7 cellular contexts compared by ENCODE assay signal in genomic region chr1:155232001-155232978, GRCh38. TPM values are rescaled to one million over a fixed set of nuclear protein-coding genes. Genes with fewer than 3 reads are reported as not detected.
DNase-seq lines count a peak whose midpoint lies in the region; TF ChIP-seq lines count a peak whose summit lies in the region.
"Not testable (repeated sequence)": the region's sequence is repeated elsewhere in the genome, so short reads cannot be mapped to it uniquely, and the experiment has no call there.

No MANE protein-coding gene starts in this region.

- not testable (repeated sequence) for H3K79me1 ChIP-seq in mesendoderm (ENCODE audit: low read length)

- not testable (repeated sequence) for H2BK15ac ChIP-seq in mesendoderm (replicated peaks; ENCODE audit: low read depth)

- not testable (repeated sequence) for H3K9ac ChIP-seq in mesendoderm (ENCODE audit: low read length)

- not testable (repeated sequence) for H4K5ac ChIP-seq in mesendoderm (ENCODE audit: low read length)

- not testable (repeated sequence) for H3K23ac ChIP-seq in mesendoderm (ENCODE audit: low read length)

- H3K4ac ChIP-seq in mesendoderm (ENCODE audit: low read depth, low read length) = not testable (repeated sequence)

- H3K79me2 ChIP-seq in mesendoderm (ENCODE audit: control insufficient read depth, insufficient read depth, low read length) = not testable (repeated sequence)

- H3K4me1 Mint-ChIP-seq in HFFc6 (ENCODE audit: low read depth) = peaks cover 28% of the 10 kb centered on the region
- not testable (repeated sequence) for H3K4me1 Mint-ChIP-seq in glutamatergic neuron (ENCODE audit: low read depth, unreplicated experiment)

- H3K4me3 ChIP-seq in coronary artery; mesendoderm (ENCODE audit: low read length): not testable (repeated sequence)

- H3K56ac ChIP-seq in mesendoderm (ENCODE audit: low read length) = not testable (repeated sequence)

- H3K27me3 Mint-ChIP-seq in HFFc6 (ENCODE audit: insufficient read depth) = not testable (repeated sequence)
- peaks cover 13% of the 10 kb centered on the region for H3K27me3 Mint-ChIP-seq in glutamatergic neuron (ENCODE audit: unreplicated experiment)

- peak overlapping the region; percentile 21 to 84 for H3K27ac ChIP-seq in coronary artery
- not testable (repeated sequence) for H3K27ac ChIP-seq in mesendoderm (ENCODE audit: low read depth, low read length)

- not testable (repeated sequence) for H2AK5ac ChIP-seq in mesendoderm (ENCODE audit: low read length)

- not testable (repeated sequence) for H3K18ac ChIP-seq in mesendoderm (ENCODE audit: low read length)

- H3K36me3 Mint-ChIP-seq in HFFc6 (ENCODE audit: low read depth); glutamatergic neuron (ENCODE audit: unreplicated experiment): not testable (repeated sequence)

- H3K27me3 ChIP-seq in mesendoderm (ENCODE audit: insufficient read depth, low read length, poor library complexity) = not testable (repeated sequence)

- H3K9me3 Mint-ChIP-seq in HFFc6; glutamatergic neuron (ENCODE audit: unreplicated experiment): not testable (repeated sequence)

- H3K4me1 ChIP-seq in mesendoderm (ENCODE audit: control insufficient read depth, low read depth, low read length) = not testable (repeated sequence)

- H3K36me3 ChIP-seq in mesendoderm (ENCODE audit: control insufficient read depth, insufficient read depth, low read length) = not testable (repeated sequence)

- H3K4me3 Mint-ChIP-seq in HFFc6; glutamatergic neuron (ENCODE audit: unreplicated experiment): not testable (repeated sequence)

- H2BK120ac ChIP-seq in mesendoderm (ENCODE audit: low read depth, low read length) = not testable (repeated sequence)

- H3K27ac Mint-ChIP-seq in HFFc6 (peak overlapping the region; percentile 21), glutamatergic neuron (ENCODE audit: unreplicated experiment) (peak overlapping the region; percentile 8)

- no CpG with 5 or more reads among the region's 13 CpGs for WGBS in mesendoderm (ENCODE audit: extremely low coverage, insufficient coverage, low lambda C conversion rate)

- H3K4me2 ChIP-seq in mesendoderm (ENCODE audit: low read length) = not testable (repeated sequence)

- TF ChIP-seq CTCF in HFFc6 (IDR thresholded peaks at IDR 0.05); coronary artery (IDR thresholded peaks at IDR 0.05); glutamatergic neuron (IDR thresholded peaks at IDR 0.05; ENCODE audit: partially characterized antibody, unreplicated experiment): not testable (repeated sequence)

- H2BK5ac ChIP-seq in mesendoderm (ENCODE audit: low read length) = not testable (repeated sequence)

- H4K8ac ChIP-seq in mesendoderm (ENCODE audit: low read depth, low read length) = not testable (repeated sequence)

- DNase-seq in HFFc6; coronary artery (ENCODE audit: low spot score); glutamatergic neuron: not testable (repeated sequence)
- DNase-seq in amygdala (lab: John Stamatoyannopoulos, UW) (peak in 29 of 56 donors; percentile 3 to 67 (median 27)), mesendoderm (peak; percentile 22), pons (ENCODE audit: low spot score) (peak; percentile 53), stromal cell of bone marrow (ENCODE audit: low read depth) (peak; percentile 54)

RNA-seq across cellular contexts. Expression of gene ENTREP3, which starts 23.0 kb away (rescaled TPM):
- total RNA-seq in HFFc6 (2021; fragmentation: NEBNext Ultra II Directional; extraction: Animal tissue kit (Norgen Biotek cat#: 25700)) = 10 to 100 TPM; 53.6 to 81.3 (median 58.8) TPM
- total RNA-seq in glutamatergic neuron (ENCODE audit: unreplicated experiment) = 51.2 TPM
- polyA plus RNA-seq in mesendoderm (2013, experiment 1 of 2) = 28.0 TPM
- polyA plus RNA-seq in mesendoderm (2013, experiment 2 of 2) = 27.0 TPM

RNA-seq across cellular contexts. Expression of gene MTX1, which starts 23.8 kb away (rescaled TPM):
- total RNA-seq in HFFc6 (2021; fragmentation: NEBNext Ultra II Directional; extraction: Animal tissue kit (Norgen Biotek cat#: 25700)) = 10 to 100 TPM; 49.8 to 55.4 (median 51.5) TPM
- 26.1 TPM for total RNA-seq in glutamatergic neuron (ENCODE audit: unreplicated experiment)
- 40.8 TPM for polyA plus RNA-seq in mesendoderm (2013, experiment 1 of 2)
- 40.6 TPM for polyA plus RNA-seq in mesendoderm (2013, experiment 2 of 2)

RNA-seq across cellular contexts. Expression of gene THBS3, which starts 24.6 kb away (rescaled TPM):
- 10 to 100 TPM; 13.9 to 20.3 (median 16.9) TPM for total RNA-seq in HFFc6 (2021; fragmentation: NEBNext Ultra II Directional; extraction: Animal tissue kit (Norgen Biotek cat#: 25700))
- 377 TPM for total RNA-seq in glutamatergic neuron (ENCODE audit: unreplicated experiment)
- polyA plus RNA-seq in mesendoderm (2013, experiment 1 of 2) = 2.1 TPM
- 2.4 TPM for polyA plus RNA-seq in mesendoderm (2013, experiment 2 of 2)

RNA-seq across cellular contexts. Expression of gene SCAMP3, which starts 29.9 kb away (rescaled TPM):
- 100 to 1,000 TPM; 125 to 150 (median 135) TPM for total RNA-seq in HFFc6 (2021; fragmentation: NEBNext Ultra II Directional; extraction: Animal tissue kit (Norgen Biotek cat#: 25700))
- total RNA-seq in glutamatergic neuron (ENCODE audit: unreplicated experiment) = 65.8 TPM
- 51.3 TPM for polyA plus RNA-seq in mesendoderm (2013, experiment 1 of 2)
- polyA plus RNA-seq in mesendoderm (2013, experiment 2 of 2) = 49.6 TPM

RNA-seq across cellular contexts. Expression of gene CLK2, which starts 41.0 kb away (rescaled TPM):
- total RNA-seq in HFFc6 (2021; fragmentation: NEBNext Ultra II Directional; extraction: Animal tissue kit (Norgen Biotek cat#: 25700)) = 10 to 100 TPM; 24.8 to 32.8 (median 30.0) TPM
- 74.8 TPM for total RNA-seq in glutamatergic neuron (ENCODE audit: unreplicated experiment)
- polyA plus RNA-seq in mesendoderm (2013, experiment 1 of 2) = 51.4 TPM
- polyA plus RNA-seq in mesendoderm (2013, experiment 2 of 2) = 48.2 TPM

Comparison
In these comparisons a context has a peak if more than half of its experiments do, and no peak if none do; other contexts are left out.
1. RNA of gene THBS3, which starts 24.6 kb away (total RNA-seq): 377 TPM in glutamatergic neuron (single experiment); 13.9 to 20.3 TPM in HFFc6; every median in the first group is over 10 times any median in the second.